8 cellular contexts compared by ENCODE assay signal in the genomic region with DNA sequence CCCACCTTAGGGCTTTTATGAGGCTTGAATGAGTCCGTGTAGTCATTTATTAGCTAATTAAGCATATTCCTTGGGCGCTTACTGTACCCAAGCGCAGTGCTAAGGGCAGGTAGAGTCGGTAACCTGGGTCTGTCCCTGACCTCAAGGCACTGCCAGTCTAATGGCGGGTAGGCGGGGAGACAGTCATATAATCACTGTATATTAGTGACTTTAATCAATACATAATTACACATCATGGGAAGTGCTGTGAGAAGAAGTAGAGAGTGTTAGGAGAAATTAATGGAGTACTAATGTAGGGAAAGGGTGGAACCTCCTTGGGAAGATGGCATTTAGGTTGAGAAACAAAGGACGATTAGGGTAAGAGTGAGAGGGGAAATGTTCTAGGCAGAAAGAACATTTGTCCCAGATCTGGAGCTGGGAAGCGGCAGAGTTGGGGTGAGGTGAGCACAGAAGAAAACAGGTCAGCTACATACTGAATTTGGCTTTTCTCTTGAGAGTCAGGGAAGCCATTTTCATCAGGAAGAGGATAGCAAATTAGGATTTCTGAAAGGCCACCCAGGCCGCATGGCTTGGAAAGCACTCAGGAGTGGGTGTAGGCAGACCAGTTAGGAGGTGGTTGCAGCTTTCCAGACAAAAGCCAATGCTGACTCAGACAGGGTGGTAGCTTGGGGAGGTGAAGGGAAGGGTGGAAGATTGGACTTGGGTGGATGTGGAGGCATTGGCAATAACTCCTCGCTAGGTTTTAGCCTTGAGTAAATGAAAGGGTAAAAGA. TPM values are rescaled to one million over a fixed set of nuclear protein-coding genes. Genes with fewer than 3 reads are reported as not detected.
DNase-seq lines count a peak whose midpoint lies in the region; ATAC-seq, FAIRE-seq and TF ChIP-seq lines count a peak whose summit lies in the region.

No MANE protein-coding gene starts in this region.

- H2AFZ ChIP-seq in PC-9 (peak overlapping the region; percentile 98), endothelial cell of umbilical vein (ENCODE audit: low read depth, low read length) (peak overlapping the region; percentile 89), parathyroid adenoma (peak overlapping the region; percentile 94)

- H3K9me1 ChIP-seq in endothelial cell of umbilical vein (replicated peaks; ENCODE audit: control insufficient read depth, extremely low read depth, insufficient read depth, low read length) = no peaks in the 10 kb centered on the region

- H4K20me1 ChIP-seq in PC-9 (ENCODE audit: insufficient read depth) (peaks cover 22% of the 10 kb centered on the region), endothelial cell of umbilical vein (replicated peaks; ENCODE audit: control insufficient read depth, extremely low read depth, insufficient read depth, low read length) (no peaks in the 10 kb centered on the region)

- H3K79me2 ChIP-seq in PC-9 (ENCODE audit: low read depth) (peaks cover 44% of the 10 kb centered on the region), endothelial cell of umbilical vein (ENCODE audit: control insufficient read depth, insufficient read depth, low read length) (peaks cover 38% of the 10 kb centered on the region), parathyroid adenoma (peaks cover 39% of the 10 kb centered on the region)

- TF ChIP-seq POLR2A in endothelial cell of umbilical vein (IDR thresholded peaks at IDR 0.05; ENCODE audit: low read depth, low read length) = no peak

- H3K9ac ChIP-seq in endothelial cell of umbilical vein (replicated peaks; ENCODE audit: extremely low read depth, insufficient read depth, low read length) (peak overlapping the region; percentile 98), parathyroid adenoma (peak overlapping the region; percentile 77)

- DNase-seq in GM06990 (ENCODE audit: extremely low read depth, insufficient read length) (no peak), PC-9 (no peak), endothelial cell of umbilical vein (ENCODE audit: low read depth, low spot score) (no peak), SW480 (ENCODE audit: low spot score) (no peak), DMS153 treated with DMSO at 0.1 percent for 48 hours (lab: John Stamatoyannopoulos, UW; ENCODE audit: unreplicated experiment) (no peak)
- DNase-seq in effector CD4-positive, alpha-beta T cell = no peak

- intact Hi-C loops in PC-9 (cut with micrococcal nuclease; ENCODE audit: unreplicated experiment) = loop anchor here (5.0 kb wide), 2 partner anchors 121 to 146 kb away; no protein-coding TSS in a partner anchor
- intact Hi-C loops in endothelial cell of umbilical vein (cut with micrococcal nuclease) = no loop called here

- no peak for TF ChIP-seq CTCF in GM06990 (IDR thresholded peaks at IDR 0.05; ENCODE audit: insufficient read depth, low read length, poor library complexity, severe bottlenecking)
- no peak for TF ChIP-seq CTCF in PC-9 (conservative IDR thresholded peaks at IDR 0.05)
- no peak for TF ChIP-seq CTCF in endothelial cell of umbilical vein (IDR thresholded peaks at IDR 0.05; ENCODE audit: extremely low read depth in 1 of 2, insufficient read depth in 1 of 2, low read depth in 1 of 2, low read length in 2 of 2)
- no peak for TF ChIP-seq CTCF in parathyroid adenoma (IDR thresholded peaks at IDR 0.05)

- H3K27ac ChIP-seq in PC-9 (peak overlapping the region; percentile 86), endothelial cell of umbilical vein (ENCODE audit: insufficient read depth, low read depth, low read length) (peak overlapping the region; percentile 99), parathyroid adenoma (peak overlapping the region; percentile 92)

- POLR2A ChIA-PET in PC-9 (lab: Charles Lee; ENCODE audit: unreplicated experiment) = no interaction called here
- POLR2A ChIA-PET in endothelial cell of umbilical vein (lab: Charles Lee) = no interaction called here

- H3K36me3 ChIP-seq in GM06990 (ENCODE audit: control insufficient read depth, insufficient read depth, low read length) (no peaks in the 10 kb centered on the region), PC-9 (ENCODE audit: low read depth) (no peaks in the 10 kb centered on the region), endothelial cell of umbilical vein (ENCODE audit: control insufficient read depth in 2 of 2, extremely low read depth in 1 of 2, insufficient read depth in 2 of 2, low read length in 2 of 2) (no peaks in the 10 kb centered on the region), parathyroid adenoma (ENCODE audit: control insufficient read depth, insufficient read depth, low read length) (no peaks in the 10 kb centered on the region)

- H3K4me2 ChIP-seq in PC-9 = peak overlapping the region; percentile 84
- peak overlapping the region; percentile 75 for H3K4me2 ChIP-seq in endothelial cell of umbilical vein (ENCODE audit: insufficient read depth, low read length)
- peak overlapping the region; percentile 96 for H3K4me2 ChIP-seq in parathyroid adenoma (ENCODE audit: low read length)

- no peaks in the 10 kb centered on the region for H3K9me2 ChIP-seq in PC-9 (ENCODE audit: insufficient read depth)

- no peaks in the 10 kb centered on the region for H3K27me3 ChIP-seq in GM06990 (replicated peaks; ENCODE audit: control insufficient read depth, insufficient read depth, low read length)
- H3K27me3 ChIP-seq in PC-9 (ENCODE audit: insufficient read depth, low read depth) = no peaks in the 10 kb centered on the region
- H3K27me3 ChIP-seq in endothelial cell of umbilical vein (ENCODE audit: control insufficient read depth in 2 of 2, insufficient read depth in 2 of 2, low read length in 2 of 2) = no peaks in the 10 kb centered on the region
- no peaks in the 10 kb centered on the region for H3K27me3 ChIP-seq in parathyroid adenoma (ENCODE audit: control insufficient read depth, insufficient read depth, low read length)

- CTCF ChIA-PET in PC-9 (lab: Charles Lee) (no interaction called here), endothelial cell of umbilical vein (lab: Charles Lee) (interaction anchor here (1.2 to 1.4 kb wide), 2 partner anchors 10 to 252 kb away, joined by 3 read pairs; no protein-coding TSS in a partner anchor)

- H3K9me3 ChIP-seq in PC-9 (ENCODE audit: insufficient read depth, low read depth) = no peaks in the 10 kb centered on the region
- H3K9me3 ChIP-seq in endothelial cell of umbilical vein (replicated peaks; ENCODE audit: control insufficient read depth, insufficient read depth, low read length) = no peaks in the 10 kb centered on the region
- H3K9me3 ChIP-seq in parathyroid adenoma (ENCODE audit: control insufficient read depth, low read length) = no peaks in the 10 kb centered on the region

- H3K4me1 ChIP-seq in PC-9 (replicated peaks; ENCODE audit: insufficient read depth) (peaks cover 40% of the 10 kb centered on the region), endothelial cell of umbilical vein (ENCODE audit: control insufficient read depth, extremely low read depth, insufficient read depth, low read length) (peaks cover 31% of the 10 kb centered on the region), parathyroid adenoma (peaks cover 18% of the 10 kb centered on the region)

- ATAC-seq in HG02588 (IDR thresholded peaks at IDR 0.05; ENCODE audit: unreplicated experiment) = no peak

- dilution Hi-C loops in endothelial cell of umbilical vein (cut with MboI; ENCODE audit: extremely low pct_ligation_motif_present, low sequenced_read_pairs) = no loop called here

- BruUV-seq in PC-9 (replicated peaks; lab: Mats Ljungman, UMichigan) (no TSS peak), endothelial cell of umbilical vein (replicated peaks; lab: Mats Ljungman, UMichigan) (no TSS peak)

- peaks cover 17% of the 10 kb centered on the region for H3F3A ChIP-seq in PC-9 (ENCODE audit: insufficient read depth, low read depth)

- H3K4me3 ChIP-seq in GM06990 (replicated peaks; ENCODE audit: low read depth, low read length) (peak overlapping the region; percentile 94), PC-9 (peak overlapping the region; percentile 88), endothelial cell of umbilical vein (replicated peaks in 1 of 3; ENCODE audit: insufficient read depth in 1 of 3, low read depth in 1 of 3, low read length in 3 of 3) (peak overlapping the region; percentile 69 to 96 (median 94)), parathyroid adenoma (ENCODE audit: low read depth, low read length) (peak overlapping the region; percentile 86)

- no peak for FAIRE-seq in endothelial cell of umbilical vein (lab: Jason Lieb, UNC)

TF ChIP-seq in endothelial cell of umbilical vein, 7 proteins besides CTCF, POLR2A, EP300 and RAD21 (continues in another document):
- TF ChIP-seq MYC (IDR thresholded peaks at IDR 0.05; ENCODE audit: low read depth, low read length) = no peak
- TF ChIP-seq GATA2 (IDR thresholded peaks at IDR 0.05; ENCODE audit: insufficient read depth, insufficient read length, low read depth, low read length) = no peak
- TF ChIP-seq FOS (IDR thresholded peaks at IDR 0.05; ENCODE audit: borderline replicate concordance, insufficient read depth, low read length) = no peak
- no peak for TF ChIP-seq JUN (IDR thresholded peaks at IDR 0.05; ENCODE audit: borderline replicate concordance, insufficient read depth, insufficient read length, low read depth)
- TF ChIP-seq POLR2AphosphoS5 (IDR thresholded peaks at IDR 0.05; ENCODE audit: insufficient read depth, low read depth, low read length) = no peak
- TF ChIP-seq, protein P1, sequence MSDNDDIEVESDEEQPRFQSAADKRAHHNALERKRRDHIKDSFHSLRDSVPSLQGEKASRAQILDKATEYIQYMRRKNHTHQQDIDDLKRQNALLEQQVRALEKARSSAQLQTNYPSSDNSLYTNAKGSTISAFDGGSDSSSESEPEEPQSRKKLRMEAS (IDR thresholded peaks at IDR 0.05; ENCODE audit: insufficient read depth, insufficient read length) = no peak

RNA-seq across cellular contexts. Expression of a gene that starts 1.0 kb away (rescaled TPM):
- 99.9 and 109 TPM in 2 replicates for total RNA-seq in PC-9 (2021)
- total RNA-seq in endothelial cell of umbilical vein = 74.1 and 90.3 TPM in 2 replicates
- polyA plus RNA-seq in endothelial cell of umbilical vein = 178 and 196 TPM in 2 replicates
- 107 and 117 TPM in 2 replicates for polyA plus RNA-seq in endothelial cell of umbilical vein (2011; cell fraction: cytosol; rRNA removed)
- 144 and 154 TPM in 2 replicates for polyA plus RNA-seq in endothelial cell of umbilical vein (2011; cell fraction: nucleus; rRNA removed)
- 93.2 and 96.6 TPM in 2 replicates for polyA plus RNA-seq in endothelial cell of umbilical vein (2012)
- polyA minus RNA-seq in endothelial cell of umbilical vein = 213 and 238 TPM in 2 replicates
- polyA minus RNA-seq in endothelial cell of umbilical vein (2011; cell fraction: cytosol; rRNA and poly(A)+ RNA removed) = 40.9 TPM
- 93.9 and 96.3 TPM in 2 replicates for polyA minus RNA-seq in endothelial cell of umbilical vein (2011; cell fraction: nucleus; rRNA and poly(A)+ RNA removed)

RNA-seq across cellular contexts. Expression of a gene that starts 7.6 kb away (rescaled TPM):
- total RNA-seq in PC-9 (2021) = not detected in 2 replicates
- total RNA-seq in endothelial cell of umbilical vein = 2.3 and 10.7 TPM in 2 replicates
- 32.9 and 37.7 TPM in 2 replicates for polyA plus RNA-seq in endothelial cell of umbilical vein
- polyA plus RNA-seq in endothelial cell of umbilical vein (2011; cell fraction: cytosol; rRNA removed) = 23.3 and 27.9 TPM in 2 replicates
- polyA plus RNA-seq in endothelial cell of umbilical vein (2011; cell fraction: nucleus; rRNA removed) = 8.7 and 10.4 TPM in 2 replicates
- 20.5 and 40.1 TPM in 2 replicates for polyA plus RNA-seq in endothelial cell of umbilical vein (2012)
- polyA minus RNA-seq in endothelial cell of umbilical vein = 10.0 and 14.6 TPM in 2 replicates
- not detected for polyA minus RNA-seq in endothelial cell of umbilical vein (2011; cell fraction: cytosol; rRNA and poly(A)+ RNA removed)
- 1.0 and 2.0 TPM in 2 replicates for polyA minus RNA-seq in endothelial cell of umbilical vein (2011; cell fraction: nucleus; rRNA and poly(A)+ RNA removed)
